In the genomic region with DNA sequence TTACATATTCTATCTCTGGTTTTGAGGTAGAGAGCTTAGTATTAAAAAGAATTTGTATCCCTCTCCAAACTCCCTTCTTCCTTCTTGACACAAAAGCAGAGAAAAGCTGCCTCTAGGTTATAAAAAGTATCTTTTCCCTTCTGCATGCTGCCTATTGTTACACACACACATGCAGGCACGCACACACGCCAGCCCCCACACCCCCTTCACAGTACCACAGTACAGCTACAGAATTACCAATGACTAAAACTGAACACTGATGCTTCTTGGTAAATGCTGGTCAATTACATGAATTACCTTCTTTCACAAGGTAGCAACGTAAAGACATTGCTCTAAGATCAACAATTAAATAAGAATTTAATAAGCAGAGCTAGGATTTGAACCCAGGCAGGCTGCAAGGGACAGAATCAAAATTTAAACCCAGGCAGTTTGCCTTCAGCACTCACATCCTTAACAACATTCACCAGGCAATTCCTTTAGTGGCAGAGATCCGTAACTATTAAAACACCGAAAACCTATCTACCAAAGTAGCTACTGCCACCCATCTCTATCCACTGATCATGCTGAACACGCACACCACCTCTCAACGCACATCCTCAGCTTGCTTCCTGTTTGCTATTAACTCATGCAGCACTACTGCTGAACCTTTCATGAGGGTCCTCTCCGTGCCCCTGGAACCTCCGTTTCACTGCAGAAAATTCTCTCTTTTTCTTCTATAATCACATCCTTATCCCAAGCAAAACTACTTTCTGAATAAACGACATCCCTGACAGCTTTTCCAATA, we compare ENCODE assay signal across 1 cellular context.
TF ChIP-seq lines count a peak whose summit lies in the region.

No MANE protein-coding gene starts in this region.

TF ChIP-seq in K562, 482 proteins besides CTCF, POLR2A, EP300 and RAD21 (continued from another document):
- TF ChIP-seq, protein P1, sequence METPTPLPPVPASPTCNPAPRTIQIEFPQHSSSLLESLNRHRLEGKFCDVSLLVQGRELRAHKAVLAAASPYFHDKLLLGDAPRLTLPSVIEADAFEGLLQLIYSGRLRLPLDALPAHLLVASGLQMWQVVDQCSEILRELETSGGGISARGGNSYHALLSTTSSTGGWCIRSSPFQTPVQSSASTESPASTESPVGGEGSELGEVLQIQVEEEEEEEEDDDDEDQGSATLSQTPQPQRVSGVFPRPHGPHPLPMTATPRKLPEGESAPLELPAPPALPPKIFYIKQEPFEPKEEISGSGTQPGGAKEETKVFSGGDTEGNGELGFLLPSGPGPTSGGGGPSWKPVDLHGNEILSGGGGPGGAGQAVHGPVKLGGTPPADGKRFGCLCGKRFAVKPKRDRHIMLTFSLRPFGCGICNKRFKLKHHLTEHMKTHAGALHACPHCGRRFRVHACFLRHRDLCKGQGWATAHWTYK (CRISPR knock-in tag; IDR thresholded peaks at IDR 0.05) = no peak
- no peak for TF ChIP-seq NR4A1 (CRISPR knock-in tag; IDR thresholded peaks at IDR 0.05)
- TF ChIP-seq NR4A1 (tag; IDR thresholded peaks at IDR 0.05) = no peak
- TF ChIP-seq, protein P2, sequence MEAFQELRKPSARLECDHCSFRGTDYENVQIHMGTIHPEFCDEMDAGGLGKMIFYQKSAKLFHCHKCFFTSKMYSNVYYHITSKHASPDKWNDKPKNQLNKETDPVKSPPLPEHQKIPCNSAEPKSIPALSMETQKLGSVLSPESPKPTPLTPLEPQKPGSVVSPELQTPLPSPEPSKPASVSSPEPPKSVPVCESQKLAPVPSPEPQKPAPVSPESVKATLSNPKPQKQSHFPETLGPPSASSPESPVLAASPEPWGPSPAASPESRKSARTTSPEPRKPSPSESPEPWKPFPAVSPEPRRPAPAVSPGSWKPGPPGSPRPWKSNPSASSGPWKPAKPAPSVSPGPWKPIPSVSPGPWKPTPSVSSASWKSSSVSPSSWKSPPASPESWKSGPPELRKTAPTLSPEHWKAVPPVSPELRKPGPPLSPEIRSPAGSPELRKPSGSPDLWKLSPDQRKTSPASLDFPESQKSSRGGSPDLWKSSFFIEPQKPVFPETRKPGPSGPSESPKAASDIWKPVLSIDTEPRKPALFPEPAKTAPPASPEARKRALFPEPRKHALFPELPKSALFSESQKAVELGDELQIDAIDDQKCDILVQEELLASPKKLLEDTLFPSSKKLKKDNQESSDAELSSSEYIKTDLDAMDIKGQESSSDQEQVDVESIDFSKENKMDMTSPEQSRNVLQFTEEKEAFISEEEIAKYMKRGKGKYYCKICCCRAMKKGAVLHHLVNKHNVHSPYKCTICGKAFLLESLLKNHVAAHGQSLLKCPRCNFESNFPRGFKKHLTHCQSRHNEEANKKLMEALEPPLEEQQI (IDR thresholded peaks at IDR 0.05) = no peak
- TF ChIP-seq, protein P3, sequence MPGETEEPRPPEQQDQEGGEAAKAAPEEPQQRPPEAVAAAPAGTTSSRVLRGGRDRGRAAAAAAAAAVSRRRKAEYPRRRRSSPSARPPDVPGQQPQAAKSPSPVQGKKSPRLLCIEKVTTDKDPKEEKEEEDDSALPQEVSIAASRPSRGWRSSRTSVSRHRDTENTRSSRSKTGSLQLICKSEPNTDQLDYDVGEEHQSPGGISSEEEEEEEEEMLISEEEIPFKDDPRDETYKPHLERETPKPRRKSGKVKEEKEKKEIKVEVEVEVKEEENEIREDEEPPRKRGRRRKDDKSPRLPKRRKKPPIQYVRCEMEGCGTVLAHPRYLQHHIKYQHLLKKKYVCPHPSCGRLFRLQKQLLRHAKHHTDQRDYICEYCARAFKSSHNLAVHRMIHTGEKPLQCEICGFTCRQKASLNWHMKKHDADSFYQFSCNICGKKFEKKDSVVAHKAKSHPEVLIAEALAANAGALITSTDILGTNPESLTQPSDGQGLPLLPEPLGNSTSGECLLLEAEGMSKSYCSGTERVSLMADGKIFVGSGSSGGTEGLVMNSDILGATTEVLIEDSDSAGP (CRISPR knock-in tag; IDR thresholded peaks at IDR 0.05) = no peak
- no peak for TF ChIP-seq PTBP1 (IDR thresholded peaks at IDR 0.05; ENCODE audit: low read depth, low read length)
- TF ChIP-seq ZFP1 (CRISPR knock-in tag; IDR thresholded peaks at IDR 0.05) = no peak
- no peak for TF ChIP-seq SOX6 (IDR thresholded peaks at IDR 0.05)
- TF ChIP-seq, protein P4, sequence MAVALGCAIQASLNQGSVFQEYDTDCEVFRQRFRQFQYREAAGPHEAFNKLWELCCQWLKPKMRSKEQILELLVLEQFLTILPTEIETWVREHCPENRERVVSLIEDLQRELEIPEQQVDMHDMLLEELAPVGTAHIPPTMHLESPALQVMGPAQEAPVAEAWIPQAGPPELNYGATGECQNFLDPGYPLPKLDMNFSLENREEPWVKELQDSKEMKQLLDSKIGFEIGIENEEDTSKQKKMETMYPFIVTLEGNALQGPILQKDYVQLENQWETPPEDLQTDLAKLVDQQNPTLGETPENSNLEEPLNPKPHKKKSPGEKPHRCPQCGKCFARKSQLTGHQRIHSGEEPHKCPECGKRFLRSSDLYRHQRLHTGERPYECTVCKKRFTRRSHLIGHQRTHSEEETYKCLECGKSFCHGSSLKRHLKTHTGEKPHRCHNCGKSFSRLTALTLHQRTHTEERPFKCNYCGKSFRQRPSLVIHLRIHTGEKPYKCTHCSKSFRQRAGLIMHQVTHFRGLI (CRISPR knock-in tag; IDR thresholded peaks at IDR 0.05) = no peak
TF ChIP-seq in K562: peak in this region for 0.
